In genomic region chr3:127574880-127575878, GRCh38 we compare ENCODE assay signal across 8 cellular contexts. TPM values are rescaled to one million over a fixed set of nuclear protein-coding genes. Genes with fewer than 3 reads are reported as not detected.
DNase-seq lines count a peak whose midpoint lies in the region; ATAC-seq, FAIRE-seq and TF ChIP-seq lines count a peak whose summit lies in the region.

No MANE protein-coding gene starts in this region.

- intact Hi-C loops in endothelial cell of umbilical vein (cut with micrococcal nuclease), result loop anchor here (1.0 to 5.0 kb wide), 4 partner anchors 15 to 477 kb away; partner anchors contain the start of genes SEC61A1 and TPRA1

- FAIRE-seq in endothelial cell of umbilical vein (lab: Jason Lieb, UNC), result peak; percentile 81

- ATAC-seq in GM21619 (IDR thresholded peaks at IDR 0.05; ENCODE audit: unreplicated experiment), result peak; percentile 61

- H4K20me1 ChIP-seq in OCI-LY3 (ENCODE audit: insufficient read depth, low read length) (peaks cover 26% of the 10 kb centered on the region), endothelial cell of umbilical vein (replicated peaks; ENCODE audit: control insufficient read depth, extremely low read depth, insufficient read depth, low read length) (no peaks in the 10 kb centered on the region)

- H3K4me1 ChIP-seq in OCI-LY3 (ENCODE audit: low read length), result no peaks in the 10 kb centered on the region; the same call in 1 of the 2 replicates
- no peaks in the 10 kb centered on the region for H3K4me1 ChIP-seq in endothelial cell of umbilical vein (ENCODE audit: control insufficient read depth, extremely low read depth, insufficient read depth, low read length)

- H3K9me1 ChIP-seq in endothelial cell of umbilical vein (replicated peaks; ENCODE audit: control insufficient read depth, extremely low read depth, insufficient read depth, low read length), result no peaks in the 10 kb centered on the region

- CTCF ChIA-PET in endothelial cell of umbilical vein (lab: Charles Lee), result interaction anchor here (0.6 to 3.2 kb wide), 58 partner anchors 10 to 1096 kb away, joined by 3 to 108 read pairs (median 5); partner anchors contain the start of genes MCM2, PODXL2, SEC61A1 and TPRA1

- H3K36me3 ChIP-seq in OCI-LY3 (replicated peaks; ENCODE audit: low read depth, low read length), result peaks cover 48% of the 10 kb centered on the region
- H3K36me3 ChIP-seq in endothelial cell of umbilical vein (ENCODE audit: control insufficient read depth in 2 of 2, extremely low read depth in 1 of 2, insufficient read depth in 2 of 2, low read length in 2 of 2), result peaks cover 2 to 39% of the 10 kb centered on the region in 2 experiments

- H3K79me2 ChIP-seq in OCI-LY3 (ENCODE audit: low read length) (no peaks in the 10 kb centered on the region), endothelial cell of umbilical vein (ENCODE audit: control insufficient read depth, insufficient read depth, low read length) (no peaks in the 10 kb centered on the region)

- peak; percentile 94 for TF ChIP-seq CTCF in OCI-LY3 (IDR thresholded peaks at IDR 0.05; ENCODE audit: low read depth, low read length)
- TF ChIP-seq CTCF in endothelial cell of umbilical vein (IDR thresholded peaks at IDR 0.05; ENCODE audit: extremely low read depth in 1 of 2, insufficient read depth in 1 of 2, low read depth in 1 of 2, low read length in 2 of 2), result peak; percentile 99

- dilution Hi-C loops in endothelial cell of umbilical vein (cut with MboI; ENCODE audit: extremely low pct_ligation_motif_present, low sequenced_read_pairs), result no loop called here

- H2AFZ ChIP-seq in OCI-LY3 (ENCODE audit: low read depth, low read length), result no peak overlapping the region
- H2AFZ ChIP-seq in endothelial cell of umbilical vein (ENCODE audit: low read depth, low read length), result no peak overlapping the region

- H3K4me3 ChIP-seq in Jurkat, Clone E6-1 (ENCODE audit: low read length), result peak overlapping the region; percentile 11; the same call in 1 of the 2 replicates
- H3K4me3 ChIP-seq in OCI-LY3 (ENCODE audit: low read length) (no peak overlapping the region), endothelial cell of umbilical vein (replicated peaks in 1 of 3; ENCODE audit: insufficient read depth in 1 of 3, low read depth in 1 of 3, low read length in 3 of 3) (no peak overlapping the region)

- POLR2A ChIA-PET in endothelial cell of umbilical vein (lab: Charles Lee), result no interaction called here

- H3K9ac ChIP-seq in OCI-LY3 (ENCODE audit: low read length) (no peak overlapping the region), endothelial cell of umbilical vein (replicated peaks; ENCODE audit: extremely low read depth, insufficient read depth, low read length) (no peak overlapping the region)

- H3K9me3 ChIP-seq in OCI-LY3 (ENCODE audit: insufficient read depth, low read length) (no peaks in the 10 kb centered on the region), endothelial cell of umbilical vein (replicated peaks; ENCODE audit: control insufficient read depth, insufficient read depth, low read length) (no peaks in the 10 kb centered on the region)

- peak; percentile 72 for DNase-seq in DMS114 treated with DMSO at 0.1 percent for 48 hours (lab: John Stamatoyannopoulos, UW; ENCODE audit: unreplicated experiment)
- peak; percentile 89 for DNase-seq in Jurkat, Clone E6-1 (ENCODE audit: low read depth, low spot score)
- DNase-seq in activated CD8-positive, alpha-beta memory T cell treated with anti-CD3 and anti-CD28 coated beads, Interleukin-2, amount 50 U/mL, for 48 hours, result peak; percentile 93
- peak; percentile 93 for DNase-seq in endothelial cell of umbilical vein (ENCODE audit: low read depth, low spot score)
- DNase-seq in myocyte (ENCODE audit: low read depth), result peak; percentile 90
- peak; percentile 67 to 68 for DNase-seq in stimulated activated CD8-positive, alpha-beta memory T cell treated with anti-CD3 and anti-CD28 coated beads, Interleukin-7, amount 100 ng/mL, for 1 hour (ENCODE audit: low read depth in 2 of 2)

- H3K27ac ChIP-seq in OCI-LY3 (ENCODE audit: low read length) (no peak overlapping the region), endothelial cell of umbilical vein (ENCODE audit: insufficient read depth, low read depth, low read length) (no peak overlapping the region)

- TF ChIP-seq POLR2A in endothelial cell of umbilical vein (IDR thresholded peaks at IDR 0.05; ENCODE audit: low read depth, low read length), result no peak

- H3K27me3 ChIP-seq in OCI-LY3 (ENCODE audit: low read depth, low read length) (no peaks in the 10 kb centered on the region), endothelial cell of umbilical vein (ENCODE audit: control insufficient read depth in 2 of 2, insufficient read depth in 2 of 2, low read length in 2 of 2) (no peaks in the 10 kb centered on the region)

- no TSS peak for BruUV-seq in endothelial cell of umbilical vein (replicated peaks; lab: Mats Ljungman, UMichigan)

- peak overlapping the region; percentile 42 for H3K4me2 ChIP-seq in OCI-LY3 (ENCODE audit: low read length)
- no peak overlapping the region for H3K4me2 ChIP-seq in endothelial cell of umbilical vein (ENCODE audit: insufficient read depth, low read length)

TF ChIP-seq in endothelial cell of umbilical vein, 7 proteins besides CTCF, POLR2A, EP300 and RAD21:
- TF ChIP-seq MYC (IDR thresholded peaks at IDR 0.05; ENCODE audit: low read depth, low read length), result no peak
- TF ChIP-seq EZH2 (IDR thresholded peaks at IDR 0.05; ENCODE audit: borderline replicate concordance, low read depth, low read length, severe bottlenecking), result no peak
- TF ChIP-seq, protein P1, sequence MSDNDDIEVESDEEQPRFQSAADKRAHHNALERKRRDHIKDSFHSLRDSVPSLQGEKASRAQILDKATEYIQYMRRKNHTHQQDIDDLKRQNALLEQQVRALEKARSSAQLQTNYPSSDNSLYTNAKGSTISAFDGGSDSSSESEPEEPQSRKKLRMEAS (IDR thresholded peaks at IDR 0.05; ENCODE audit: insufficient read depth, insufficient read length), result peak; percentile 85
- no peak for TF ChIP-seq POLR2AphosphoS5 (IDR thresholded peaks at IDR 0.05; ENCODE audit: insufficient read depth, low read depth, low read length)
TF ChIP-seq in endothelial cell of umbilical vein: peak in this region for 1.

RNA-seq across cellular contexts. Expression of gene TPRA1, which starts 15.4 kb away (rescaled TPM):
- polyA plus RNA-seq in Jurkat, Clone E6-1 (2012; ENCODE audit: insufficient read depth, insufficient read length), result 35.2 TPM
- total RNA-seq in endothelial cell of umbilical vein (34.3 and 34.6 TPM in 2 replicates), myocyte (41.6 and 49.1 TPM in 2 replicates)
- polyA plus RNA-seq in endothelial cell of umbilical vein, result 58.0 and 65.4 TPM in 2 replicates
- 34.5 and 37.5 TPM in 2 replicates for polyA plus RNA-seq in endothelial cell of umbilical vein (2011; cell fraction: cytosol; rRNA removed)
- polyA plus RNA-seq in endothelial cell of umbilical vein (2011; cell fraction: nucleus; rRNA removed), result 42.5 and 45.5 TPM in 2 replicates
- polyA plus RNA-seq in endothelial cell of umbilical vein (2012), result 19.9 and 26.8 TPM in 2 replicates
- 30.8 and 38.6 TPM in 2 replicates for polyA minus RNA-seq in endothelial cell of umbilical vein
- polyA minus RNA-seq in endothelial cell of umbilical vein (2011; cell fraction: cytosol; rRNA and poly(A)+ RNA removed), result 43.3 TPM
- 13.7 and 15.6 TPM in 2 replicates for polyA minus RNA-seq in endothelial cell of umbilical vein (2011; cell fraction: nucleus; rRNA and poly(A)+ RNA removed)
- polyA plus RNA-seq in myocyte (2012), result 41.6 TPM

RNA-seq across cellular contexts. Expression of gene MCM2, which starts 23.0 kb away (rescaled TPM):
- polyA plus RNA-seq in Jurkat, Clone E6-1 (2012; ENCODE audit: insufficient read depth, insufficient read length), result 153 TPM
- total RNA-seq in endothelial cell of umbilical vein, result 64.6 and 71.2 TPM in 2 replicates
- 48.4 and 53.7 TPM in 2 replicates for polyA plus RNA-seq in endothelial cell of umbilical vein
- polyA plus RNA-seq in endothelial cell of umbilical vein (2011; cell fraction: cytosol; rRNA removed), result 44.8 and 49.6 TPM in 2 replicates
- 58.4 and 64.1 TPM in 2 replicates for polyA plus RNA-seq in endothelial cell of umbilical vein (2011; cell fraction: nucleus; rRNA removed)
- polyA plus RNA-seq in endothelial cell of umbilical vein (2012), result 16.7 and 28.0 TPM in 2 replicates
- 73.7 and 81.5 TPM in 2 replicates for polyA minus RNA-seq in endothelial cell of umbilical vein
- 221 TPM for polyA minus RNA-seq in endothelial cell of umbilical vein (2011; cell fraction: cytosol; rRNA and poly(A)+ RNA removed)
- polyA minus RNA-seq in endothelial cell of umbilical vein (2011; cell fraction: nucleus; rRNA and poly(A)+ RNA removed), result 27.1 and 29.2 TPM in 2 replicates
- total RNA-seq in myocyte, result 14.8 and 14.9 TPM in 2 replicates
- 8.8 TPM for polyA plus RNA-seq in myocyte (2012)

RNA-seq across cellular contexts. Expression of gene PODXL2, which starts 53.8 kb away (rescaled TPM):
- 1.2 TPM for polyA plus RNA-seq in Jurkat, Clone E6-1 (2012; ENCODE audit: insufficient read depth, insufficient read length)
- 5.3 and 6.5 TPM in 2 replicates for total RNA-seq in endothelial cell of umbilical vein
- polyA plus RNA-seq in endothelial cell of umbilical vein, result 5.5 and 8.1 TPM in 2 replicates
- polyA plus RNA-seq in endothelial cell of umbilical vein (2011; cell fraction: cytosol; rRNA removed), result 4.2 and 5.6 TPM in 2 replicates
- 3.3 and 3.7 TPM in 2 replicates for polyA plus RNA-seq in endothelial cell of umbilical vein (2011; cell fraction: nucleus; rRNA removed)
- polyA plus RNA-seq in endothelial cell of umbilical vein (2012), result 4.0 and 5.8 TPM in 2 replicates
- 2.1 and 3.8 TPM in 2 replicates for polyA minus RNA-seq in endothelial cell of umbilical vein
- 23.0 TPM for polyA minus RNA-seq in endothelial cell of umbilical vein (2011; cell fraction: cytosol; rRNA and poly(A)+ RNA removed)
- 0.82 and 1.4 TPM in 2 replicates for polyA minus RNA-seq in endothelial cell of umbilical vein (2011; cell fraction: nucleus; rRNA and poly(A)+ RNA removed)
- 4.8 and 5.5 TPM in 2 replicates for total RNA-seq in myocyte
- 2.9 TPM for polyA plus RNA-seq in myocyte (2012)
